Comparison of ENCODE assay signal across 8 cellular contexts in genomic region chr3:138068579-138069174, GRCh38. TPM values are rescaled to one million over a fixed set of nuclear protein-coding genes. Genes with fewer than 3 reads are reported as not detected.
DNase-seq lines count a peak whose midpoint lies in the region; ATAC-seq, FAIRE-seq and TF ChIP-seq lines count a peak whose summit lies in the region.

No MANE protein-coding gene starts in this region.

- H3K36me3 Mint-ChIP-seq in naive thymus-derived CD4-positive, alpha-beta T cell: no peaks in the 10 kb centered on the region
- no peaks in the 10 kb centered on the region for H3K36me3 Mint-ChIP-seq in stimulated activated memory B cell treated with anti-CD40 and anti-IgM and Interleukin-4, amounts not matched to agents 10 μg/mL and 1 μg/mL and 100 μg/mL, for 72 hours

- H3K27ac ChIP-seq in naive thymus-derived CD4-positive, alpha-beta T cell (ENCODE audit: low read depth, low read length): no peak overlapping the region

- H3K9me3 Mint-ChIP-seq in naive thymus-derived CD4-positive, alpha-beta T cell: peaks cover 0 to 7% (median 0%) of the 10 kb centered on the region in 11 donors
- H3K9me3 Mint-ChIP-seq in stimulated activated memory B cell treated with anti-CD40 and anti-IgM and Interleukin-4, amounts not matched to agents 10 μg/mL and 1 μg/mL and 100 μg/mL, for 72 hours: peaks cover 7% of the 10 kb centered on the region

- H3K9me3 ChIP-seq in NT2/D1 (ENCODE audit: insufficient read depth, low read length): no peaks in the 10 kb centered on the region
- H3K9me3 ChIP-seq in naive thymus-derived CD4-positive, alpha-beta T cell (ENCODE audit: control insufficient read depth in 2 of 3, low read length in 3 of 3): no peaks in the 10 kb centered on the region

- no peak for FAIRE-seq in D721Med (lab: Jason Lieb, UNC)

- peaks cover 5% of the 10 kb centered on the region for H3K4me1 ChIP-seq in NT2/D1 (ENCODE audit: insufficient read depth, insufficient read length)
- no peaks in the 10 kb centered on the region for H3K4me1 ChIP-seq in naive thymus-derived CD4-positive, alpha-beta T cell (ENCODE audit: control insufficient read depth in 2 of 2, insufficient read depth in 2 of 2, low read length in 2 of 2)

- peaks cover 87% of the 10 kb centered on the region for H3K36me3 ChIP-seq in NT2/D1 (ENCODE audit: insufficient read depth, insufficient read length, low read length)
- no peaks in the 10 kb centered on the region for H3K36me3 ChIP-seq in naive thymus-derived CD4-positive, alpha-beta T cell (ENCODE audit: control insufficient read depth in 2 of 3, insufficient read depth in 3 of 3, low read length in 3 of 3)

- H3K4me3 ChIP-seq in NT2/D1 (ENCODE audit: insufficient read length, low read depth): no peak overlapping the region
- H3K4me3 ChIP-seq in naive thymus-derived CD4-positive, alpha-beta T cell (ENCODE audit: low read length): no peak overlapping the region

- peak overlapping the region; percentile 6 for H3K9ac ChIP-seq in NT2/D1 (ENCODE audit: insufficient read length, low read depth)

- CTCF ChIA-PET in naive thymus-derived CD4-positive, alpha-beta T cell (lab: Charles Lee): interaction anchor here (0.7 to 1.5 kb wide), 4 partner anchors 14 to 855 kb away, joined by 3 to 10 read pairs (median 3); no protein-coding TSS in a partner anchor

- ATAC-seq in GM19463 (IDR thresholded peaks at IDR 0.05; ENCODE audit: unreplicated experiment) (peak; percentile 74), HG03571 (IDR thresholded peaks at IDR 0.05; ENCODE audit: unreplicated experiment) (peak; percentile 58)
- peak; percentile 85 for ATAC-seq in naive thymus-derived CD4-positive, alpha-beta T cell
- ATAC-seq in stimulated activated memory B cell treated with anti-CD40 and anti-IgM and Interleukin-4, amounts not matched to agents 10 μg/mL and 1 μg/mL and 100 μg/mL, for 72 hours: peak; percentile 65

- peak; percentile 86 for DNase-seq in D721Med (ENCODE audit: insufficient read length, low spot score)
- peak; percentile 72 for DNase-seq in NT2/D1 (ENCODE audit: low read depth, low spot score)
- DNase-seq in activated CD8-positive, alpha-beta memory T cell treated with anti-CD3 and anti-CD28 coated beads, Interleukin-2, amount 50 U/mL, for 4 hours: peak; percentile 71
- peak; percentile 75 to 88 for DNase-seq in erythroblast (lab: John Stamatoyannopoulos, UW)
- peak; percentile 36 to 78 (median 55) for DNase-seq in naive thymus-derived CD4-positive, alpha-beta T cell

- H3K4me3 Mint-ChIP-seq in naive thymus-derived CD4-positive, alpha-beta T cell: no peak overlapping the region
- no peak overlapping the region for H3K4me3 Mint-ChIP-seq in stimulated activated memory B cell treated with anti-CD40 and anti-IgM and Interleukin-4, amounts not matched to agents 10 μg/mL and 1 μg/mL and 100 μg/mL, for 72 hours

- no peaks in the 10 kb centered on the region for H3K27me3 ChIP-seq in NT2/D1 (ENCODE audit: insufficient read depth, insufficient read length)
- H3K27me3 ChIP-seq in naive thymus-derived CD4-positive, alpha-beta T cell (ENCODE audit: control insufficient read depth in 2 of 2, insufficient read depth in 2 of 2, low read length in 2 of 2): no peaks in the 10 kb centered on the region

- H3K4me1 Mint-ChIP-seq in naive thymus-derived CD4-positive, alpha-beta T cell: peaks cover 0 to 8% (median 0%) of the 10 kb centered on the region in 7 donors
- no peaks in the 10 kb centered on the region for H3K4me1 Mint-ChIP-seq in stimulated activated memory B cell treated with anti-CD40 and anti-IgM and Interleukin-4, amounts not matched to agents 10 μg/mL and 1 μg/mL and 100 μg/mL, for 72 hours

- POLR2A ChIA-PET in naive thymus-derived CD4-positive, alpha-beta T cell (lab: Charles Lee): no interaction called here

- TF ChIP-seq CTCF in D721Med (IDR thresholded peaks at IDR 0.05; ENCODE audit: insufficient read depth, missing control alignments): peak; percentile 99

- no peak for TF ChIP-seq POLR2A in erythroblast (IDR thresholded peaks at IDR 0.05; ENCODE audit: low read length)

- no peak overlapping the region for H3K27ac Mint-ChIP-seq in naive thymus-derived CD4-positive, alpha-beta T cell
- no peak overlapping the region for H3K27ac Mint-ChIP-seq in stimulated activated memory B cell treated with anti-CD40 and anti-IgM and Interleukin-4, amounts not matched to agents 10 μg/mL and 1 μg/mL and 100 μg/mL, for 72 hours

- intact Hi-C loops in naive thymus-derived CD4-positive, alpha-beta T cell (cut with micrococcal nuclease): loop anchor here (1.0 to 5.0 kb wide), 9 partner anchors 51 to 855 kb away; partner anchors contain the start of genes CEP70 (in 1 of the 2), DBR1 (in 1 of the 2) and NME9 (in 1 of the 2)

- H3K27me3 Mint-ChIP-seq in naive thymus-derived CD4-positive, alpha-beta T cell: peaks cover 6 to 15% (median 12%) of the 10 kb centered on the region in 5 donors
- peaks cover 41% of the 10 kb centered on the region for H3K27me3 Mint-ChIP-seq in stimulated activated memory B cell treated with anti-CD40 and anti-IgM and Interleukin-4, amounts not matched to agents 10 μg/mL and 1 μg/mL and 100 μg/mL, for 72 hours

RNA-seq across cellular contexts. Expression of gene DZIP1L, which starts 46.7 kb away (rescaled TPM):
- total RNA-seq in naive thymus-derived CD4-positive, alpha-beta T cell: under 1 TPM in 1 of 5 experiments, not detected in 4; 0.15 TPM
- polyA plus RNA-seq in naive thymus-derived CD4-positive, alpha-beta T cell: not detected

RNA-seq across cellular contexts. Expression of gene CLDN18, which starts 58.7 kb away (rescaled TPM):
- total RNA-seq in naive thymus-derived CD4-positive, alpha-beta T cell: not detected
- not detected for polyA plus RNA-seq in naive thymus-derived CD4-positive, alpha-beta T cell
